Comparison of ENCODE assay signal across 13 cellular contexts in genomic region chr9:2427016-2427891, GRCh38.
DNase-seq lines count a peak whose midpoint lies in the region; ATAC-seq and TF ChIP-seq lines count a peak whose summit lies in the region.
"Had no signal": no experiment of that assay in that cellular context is flagged by ENCODE, and none has a peak within 500 bp of the region (broad histone marks: within the 10 kb centered on the region; RNA-seq: fewer than 3 reads in every experiment).

No MANE protein-coding gene starts in this region.

- H3K36me3 ChIP-seq in right atrium auricular region: no peaks in the 10 kb centered on the region
- no peaks in the 10 kb centered on the region for H3K36me3 ChIP-seq in aorta (ENCODE audit: control insufficient read depth in 1 of 2, insufficient read depth in 2 of 2, low read length in 1 of 2)
- H3K36me3 ChIP-seq: thoracic aorta had no signal

- no peak overlapping the region for H3K27ac ChIP-seq in right atrium auricular region
- no peak overlapping the region for H3K27ac ChIP-seq in aorta (ENCODE audit: low read depth in 1 of 2, low read length in 2 of 2)
- H3K27ac ChIP-seq: thoracic aorta had no signal

- DNase-seq in Right ventricle myocardium superior (peak; percentile 66), right atrium auricular region (ENCODE audit: low spot score) (no peak), SHP77 treated with DMSO at 0.1 percent for 48 hours (lab: John Stamatoyannopoulos, UW) (peak; percentile 41), left kidney (ENCODE audit: low read depth, low spot score) (peak; percentile 22), aorta (no peak), GM10266 (ENCODE audit: extremely low spot score) (no peak)
- DNase-seq: ACHN; activated CD4-positive, CD25-positive, alpha-beta regulatory T cell; mesendoderm; NCI-H1930 had no signal

- H3K9me3 ChIP-seq in right atrium auricular region (no peaks in the 10 kb centered on the region), aorta (ENCODE audit: control insufficient read depth, low read length) (no peaks in the 10 kb centered on the region)
- H3K9me3 ChIP-seq: thoracic aorta had no signal

- peak; percentile 88 for ATAC-seq in Right ventricle myocardium superior (ENCODE audit: poor library complexity)
- ATAC-seq in aorta (ENCODE audit: low FRiP score): peak; percentile 23
- ATAC-seq in GM19351 (IDR thresholded peaks at IDR 0.05; ENCODE audit: unreplicated experiment): no peak
- ATAC-seq in GM21786 (IDR thresholded peaks at IDR 0.05; ENCODE audit: unreplicated experiment): no peak

- intact Hi-C loops in Right ventricle myocardium superior (cut with DNase I): no loop called here
- intact Hi-C loops in aorta (cut with DNase I): no loop called here

- H3K4me3 ChIP-seq in right atrium auricular region: no peak overlapping the region
- no peak overlapping the region for H3K4me3 ChIP-seq in aorta (ENCODE audit: low read length in 2 of 2)
- H3K4me3 ChIP-seq: thoracic aorta had no signal

- H3K27me3 ChIP-seq in right atrium auricular region (no peaks in the 10 kb centered on the region), aorta (ENCODE audit: control insufficient read depth in 1 of 2, insufficient read depth in 2 of 2, low read length in 1 of 2) (no peaks in the 10 kb centered on the region)

- no peak for TF ChIP-seq CTCF in right atrium auricular region (IDR thresholded peaks at IDR 0.05)
- no peak for TF ChIP-seq CTCF in GM10266 (IDR thresholded peaks at IDR 0.05; ENCODE audit: control insufficient read depth, insufficient read depth, low read depth, missing control alignments)

- 84 to 85% methylated on average over 10 of the region's 10 CpGs for WGBS in aorta, 2 donors

- H3K4me1 ChIP-seq in right atrium auricular region: peaks cover 0 to 10% of the 10 kb centered on the region in 2 donors
- H3K4me1 ChIP-seq in aorta (ENCODE audit: control insufficient read depth in 1 of 2, insufficient read depth in 2 of 2, low read length in 2 of 2): peaks cover 0 to 2% of the 10 kb centered on the region in 2 donors

Comparison
In these comparisons a context has a peak if more than half of its experiments do, and no peak if none do; other contexts are left out.
1. DNase-seq: peak in Right ventricle myocardium superior (single experiment), SHP77 treated with DMSO at 0.1 percent for 48 hours (single experiment) and left kidney (single experiment); none in right atrium auricular region (single experiment), aorta (0 of 2) and GM10266 (single experiment).
2. ATAC-seq: peak in Right ventricle myocardium superior (single experiment) and aorta (single experiment); none in GM19351 (single experiment) and GM21786 (single experiment).